8 cellular contexts compared by ENCODE assay signal in the genomic region with DNA sequence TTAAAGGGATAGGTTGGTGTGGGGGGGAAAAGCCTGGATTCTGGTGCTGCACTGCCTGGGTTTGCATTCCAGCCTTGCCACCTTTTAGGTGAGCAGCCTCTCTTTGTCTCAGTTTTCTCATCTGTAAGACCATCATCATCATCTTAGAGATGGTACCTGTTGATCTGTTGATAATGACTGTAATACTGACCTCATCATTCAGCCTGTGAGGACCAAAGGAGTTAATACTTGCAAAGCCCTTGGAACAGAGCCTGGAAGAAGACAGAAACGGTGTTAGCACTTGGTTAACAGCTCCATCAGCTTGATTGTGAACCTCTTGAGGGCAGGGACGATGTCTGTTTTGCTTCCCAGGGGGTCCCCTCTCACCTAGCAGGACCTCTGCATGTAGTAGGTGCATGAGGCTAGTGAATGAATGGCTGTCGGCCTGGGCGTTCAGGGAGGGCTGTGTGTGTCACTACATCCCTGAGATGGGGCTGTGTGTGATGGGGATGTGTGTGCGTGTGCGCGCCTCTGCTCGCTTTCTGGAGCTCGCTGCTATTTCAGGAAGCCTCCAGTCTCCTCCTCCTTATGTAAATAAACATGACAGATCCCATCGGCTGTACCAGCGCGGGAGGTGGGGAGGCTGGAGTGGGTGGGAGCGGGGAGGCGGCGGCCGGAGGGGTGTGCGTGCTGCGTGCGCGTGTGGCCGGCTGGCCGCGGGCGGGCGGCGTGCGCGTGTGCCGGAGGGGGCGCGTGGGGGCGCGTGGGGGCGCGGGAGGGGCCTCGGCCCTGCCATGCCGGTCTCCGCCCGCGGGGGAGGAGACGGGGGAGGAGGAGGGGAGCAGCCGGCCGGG.
DNase-seq lines count a peak whose midpoint lies in the region; ATAC-seq, FAIRE-seq and TF ChIP-seq lines count a peak whose summit lies in the region.

No MANE protein-coding gene starts in this region.

- TF ChIP-seq CTCF in esophagus squamous epithelium (IDR thresholded peaks at IDR 0.05), result no peak

- peak; percentile 69 for ATAC-seq in naive thymus-derived CD4-positive, alpha-beta T cell

- DNase-seq in NCI-H2029 (lab: John Stamatoyannopoulos, UW) (peak; percentile 64), esophagus squamous epithelium (lab: John Stamatoyannopoulos, UW) (no peak), urothelium cell line (ENCODE audit: low spot score) (peak; percentile 54), NCI-H1930 (lab: John Stamatoyannopoulos, UW) (no peak)
- DNase-seq in activated CD4-positive, alpha-beta T cell treated with anti-CD3 and anti-CD28 coated beads, Interleukin-2, amount 50 U/mL, for 1 hour, result peak; percentile 3
- peak in 3 of 9 donors; percentile 11 to 48 (median 21) for DNase-seq in naive thymus-derived CD4-positive, alpha-beta T cell
- DNase-seq in activated CD8-positive, alpha-beta memory T cell treated with anti-CD3 and anti-CD28 coated beads for 24 hours, result no peak

- H3K27me3 ChIP-seq in esophagus squamous epithelium, result peaks cover 0 to 38% (median 2%) of the 10 kb centered on the region in 4 donors
- no peaks in the 10 kb centered on the region for H3K27me3 ChIP-seq in naive thymus-derived CD4-positive, alpha-beta T cell (ENCODE audit: control insufficient read depth in 2 of 2, insufficient read depth in 2 of 2, low read length in 2 of 2)

- POLR2A ChIA-PET in naive thymus-derived CD4-positive, alpha-beta T cell (lab: Charles Lee), result no interaction called here

- H3K9ac ChIP-seq in ES-I3 (ENCODE audit: low read depth, low read length), result peak overlapping the region; percentile 39; the same call in 1 of the 2 replicates

- CTCF ChIA-PET in naive thymus-derived CD4-positive, alpha-beta T cell (lab: Charles Lee), result no interaction called here

- no peaks in the 10 kb centered on the region for H3K9me3 Mint-ChIP-seq in naive thymus-derived CD4-positive, alpha-beta T cell

- TF ChIP-seq POLR2A in esophagus squamous epithelium (IDR thresholded peaks at IDR 0.05), result no peak

- no peaks in the 10 kb centered on the region for H3K9me3 ChIP-seq in ES-I3 (ENCODE audit: control insufficient read depth, insufficient read depth, low read length)
- no peaks in the 10 kb centered on the region for H3K9me3 ChIP-seq in esophagus squamous epithelium
- H3K9me3 ChIP-seq in naive thymus-derived CD4-positive, alpha-beta T cell (ENCODE audit: control insufficient read depth in 2 of 3, low read length in 3 of 3), result no peaks in the 10 kb centered on the region

- 7 to 9% methylated on average over 8 of the region's 43 CpGs for WGBS in esophagus squamous epithelium, 2 donors

- no peaks in the 10 kb centered on the region; the same call in 1 of the 2 replicates for H3K4me1 ChIP-seq in ES-I3 (ENCODE audit: insufficient read depth, low read length)
- peaks cover 12 to 19% (median 13%) of the 10 kb centered on the region in 3 donors for H3K4me1 ChIP-seq in esophagus squamous epithelium
- peaks cover 0 to 11% of the 10 kb centered on the region in 2 donors for H3K4me1 ChIP-seq in naive thymus-derived CD4-positive, alpha-beta T cell (ENCODE audit: control insufficient read depth in 2 of 2, insufficient read depth in 2 of 2, low read length in 2 of 2)

- peak overlapping the region; percentile 72 to 89 (median 82) for H3K4me3 Mint-ChIP-seq in naive thymus-derived CD4-positive, alpha-beta T cell

- H3K36me3 Mint-ChIP-seq in naive thymus-derived CD4-positive, alpha-beta T cell, result no peaks in the 10 kb centered on the region

- peaks cover 11 to 31% (median 15%) of the 10 kb centered on the region in 7 donors for H3K4me1 Mint-ChIP-seq in naive thymus-derived CD4-positive, alpha-beta T cell

- peaks cover 7 to 43% (median 20%) of the 10 kb centered on the region in 5 donors for H3K27me3 Mint-ChIP-seq in naive thymus-derived CD4-positive, alpha-beta T cell

- peak overlapping the region in 2 of 4 donors; percentile 13 to 49 for H3K27ac ChIP-seq in esophagus squamous epithelium
- H3K27ac ChIP-seq in naive thymus-derived CD4-positive, alpha-beta T cell (ENCODE audit: low read depth, low read length), result no peak overlapping the region

- H3K36me3 ChIP-seq in ES-I3 (ENCODE audit: insufficient read depth, low read length), result no peaks in the 10 kb centered on the region
- H3K36me3 ChIP-seq in esophagus squamous epithelium, result no peaks in the 10 kb centered on the region
- no peaks in the 10 kb centered on the region for H3K36me3 ChIP-seq in naive thymus-derived CD4-positive, alpha-beta T cell (ENCODE audit: control insufficient read depth in 2 of 3, insufficient read depth in 3 of 3, low read length in 3 of 3)

- peak; percentile 74 for FAIRE-seq in urothelium cell line (lab: Jason Lieb, UNC)

- peak overlapping the region; percentile 6 to 70 (median 44) for H3K4me3 ChIP-seq in esophagus squamous epithelium
- no peak overlapping the region for H3K4me3 ChIP-seq in naive thymus-derived CD4-positive, alpha-beta T cell (ENCODE audit: low read length)

- peak overlapping the region in 4 of 9 donors; percentile 14 to 41 (median 29) for H3K27ac Mint-ChIP-seq in naive thymus-derived CD4-positive, alpha-beta T cell

- intact Hi-C loops in esophagus squamous epithelium (cut with DNase I), result no loop called here
- intact Hi-C loops in naive thymus-derived CD4-positive, alpha-beta T cell (cut with micrococcal nuclease), result no loop called here

Comparison
In these comparisons a context has a peak if more than half of its experiments do, and no peak if none do; other contexts are left out.
1. DNase-seq: peak in NCI-H2029 (single experiment), activated CD4-positive, alpha-beta T cell treated with anti-CD3 and anti-CD28 coated beads, Interleukin-2, amount 50 U/mL, for 1 hour (single experiment) and urothelium cell line (single experiment); none in esophagus squamous epithelium (single experiment), NCI-H1930 (0 of 2) and activated CD8-positive, alpha-beta memory T cell treated with anti-CD3 and anti-CD28 coated beads for 24 hours (single experiment).